Comparison of ENCODE assay signal across 18 cellular contexts in genomic region chr12:59823535-59823934, GRCh38.
DNase-seq lines count a peak whose midpoint lies in the region; ATAC-seq, FAIRE-seq and TF ChIP-seq lines count a peak whose summit lies in the region.
"Had no signal": no experiment of that assay in that cellular context is flagged by ENCODE, and none has a peak within 500 bp of the region (broad histone marks: within the 10 kb centered on the region; RNA-seq: fewer than 3 reads in every experiment).

No MANE protein-coding gene starts in this region.

- no peak overlapping the region for H2BK20ac ChIP-seq in IMR-90 (ENCODE audit: low read depth, low read length)

- CTCF ChIA-PET in mammary epithelial cell (lab: Charles Lee; ENCODE audit: low non-redundant PET) (no interaction called here), IMR-90 (lab: Yijun Ruan, JAX) (no interaction called here)

- BruUV-seq in mammary epithelial cell (replicated peaks; lab: Mats Ljungman, UMichigan) (no TSS peak), IMR-90 (replicated peaks; lab: Mats Ljungman, UMichigan) (no TSS peak)

- TF ChIP-seq POLR2A in breast epithelium (IDR thresholded peaks at IDR 0.05): no peak
- TF ChIP-seq POLR2A in IMR-90 (IDR thresholded peaks at IDR 0.05; ENCODE audit: low read depth, low read length): no peak

- ATAC-seq in IMR-90 (ENCODE audit: low read depth): peak; percentile 59
- ATAC-seq: K562 had no signal

- no peaks in the 10 kb centered on the region for H4K20me1 ChIP-seq in mammary epithelial cell (ENCODE audit: insufficient read depth, low read length)
- no peaks in the 10 kb centered on the region for H4K20me1 ChIP-seq in IMR-90 (ENCODE audit: insufficient read depth, low read length)

- intact Hi-C loops in mammary epithelial cell (cut with micrococcal nuclease) (no loop called here), breast epithelium (cut with DNase I; ENCODE audit: low total_unique reads) (no loop called here), IMR-90 (cut with micrococcal nuclease) (no loop called here)

- TF ChIP-seq RAD21 in IMR-90 (IDR thresholded peaks at IDR 0.05; ENCODE audit: low read length): no peak

- POLR2A ChIA-PET in IMR-90 (lab: Charles Lee; ENCODE audit: unreplicated experiment): no interaction called here

- H3K79me2 ChIP-seq in mammary epithelial cell (ENCODE audit: insufficient read depth, low read length): no peaks in the 10 kb centered on the region

- no peak overlapping the region for H4K8ac ChIP-seq in IMR-90 (ENCODE audit: low read depth in 2 of 2, low read length in 2 of 2)

- H3K27me3 ChIP-seq in mammary epithelial cell (ENCODE audit: insufficient read depth, low read length): no peaks in the 10 kb centered on the region
- no peaks in the 10 kb centered on the region for H3K27me3 ChIP-seq in breast epithelium
- H3K27me3 ChIP-seq in IMR-90 (ENCODE audit: control insufficient read depth, insufficient read depth, low read length): no peaks in the 10 kb centered on the region
- H3K27me3 ChIP-seq in bronchial epithelial cell (ENCODE audit: control insufficient read depth, insufficient read depth, low read length): no peaks in the 10 kb centered on the region

- H3K4me2 ChIP-seq in mammary epithelial cell (ENCODE audit: insufficient read depth, low read depth, low read length): no peak overlapping the region
- no peak overlapping the region for H3K4me2 ChIP-seq in IMR-90 (ENCODE audit: low read depth, low read length)

- H3K9ac ChIP-seq in mammary epithelial cell (ENCODE audit: insufficient read depth, low read length) (no peak overlapping the region), IMR-90 (ENCODE audit: low read depth, low read length) (no peak overlapping the region)

- H2BK5ac ChIP-seq in IMR-90 (ENCODE audit: low read depth, low read length, poor library complexity, severe bottlenecking): no peak overlapping the region

- DNase-seq in mammary epithelial cell (peak; percentile 15), breast epithelium (ENCODE audit: low spot score in 2 of 2) (no peak), IMR-90 (peak; percentile 40), bronchial epithelial cell (ENCODE audit: low read depth) (peak; percentile 19), superior temporal gyrus (ENCODE audit: extremely low spot score) (peak; percentile 68), NCI-H1417 (lab: John Stamatoyannopoulos, UW) (no peak), midbrain (lab: John Stamatoyannopoulos, UW) (no peak)
- DNase-seq in stimulated activated CD4-positive, alpha-beta T cell treated with anti-CD3 and anti-CD28 coated beads, Interleukin-2, amount 100 ng/mL, for 48 hours: no peak
- DNase-seq: 8988T; NCI-H146; NCI-H2081; NCI-H2227 treated with DMSO at 0.1 percent for 48 hours; NCI-H526 treated with DMSO at 0.1 percent for 48 hours; NK-92 treated with Interleukin-12 subunit alpha and Interleukin-12 subunit beta, amount 100 ng/mL, for 24 hours; OCI-M1 had no signal

- H3K36me3 ChIP-seq in mammary epithelial cell (ENCODE audit: insufficient read depth, low read length) (no peaks in the 10 kb centered on the region), breast epithelium (no peaks in the 10 kb centered on the region), IMR-90 (ENCODE audit: control insufficient read depth, insufficient read depth, low read length) (no peaks in the 10 kb centered on the region), bronchial epithelial cell (ENCODE audit: control insufficient read depth, insufficient read depth, low read length) (no peaks in the 10 kb centered on the region)

- no peak for FAIRE-seq in bronchial epithelial cell (lab: Jason Lieb, UNC)
- FAIRE-seq: K562 had no signal

- H3K4me1 ChIP-seq in mammary epithelial cell (ENCODE audit: insufficient read depth, low read length) (no peaks in the 10 kb centered on the region), breast epithelium (no peaks in the 10 kb centered on the region), IMR-90 (ENCODE audit: control insufficient read depth, insufficient read depth, low read length) (peaks cover 3% of the 10 kb centered on the region; the same call in 1 of the 2 replicates)

- no peak overlapping the region for H2BK120ac ChIP-seq in IMR-90 (ENCODE audit: low read depth, low read length)

- no peak overlapping the region for H2BK15ac ChIP-seq in IMR-90 (ENCODE audit: low read depth, low read length)

- no peak overlapping the region for H2AFZ ChIP-seq in mammary epithelial cell (ENCODE audit: low read depth, low read length)
- no peak overlapping the region for H2AFZ ChIP-seq in IMR-90 (replicated peaks; ENCODE audit: low read length, poor library complexity)

- H2AK5ac ChIP-seq in IMR-90 (ENCODE audit: low read depth, low read length): no peak overlapping the region

- TF ChIP-seq CTCF in mammary epithelial cell (conservative IDR thresholded peaks at IDR 0.05 in 1 of 2, IDR thresholded peaks at IDR 0.05 in 1 of 2; ENCODE audit: extremely low read depth in 1 of 2, insufficient read depth in 1 of 2, low read depth in 1 of 2, low read length in 2 of 2) (no peak), breast epithelium (IDR thresholded peaks at IDR 0.05) (no peak), IMR-90 (conservative IDR thresholded peaks at IDR 0.05; ENCODE audit: low read depth, low read length) (no peak), bronchial epithelial cell (IDR thresholded peaks at IDR 0.05; ENCODE audit: insufficient read depth, low read length, severe bottlenecking) (no peak)

- H3K27ac ChIP-seq in mammary epithelial cell (ENCODE audit: insufficient read depth, low read depth, low read length) (no peak overlapping the region), breast epithelium (no peak overlapping the region), IMR-90 (ENCODE audit: insufficient read depth, low read length) (no peak overlapping the region)
- H3K27ac ChIP-seq: C4-2B, RWPE1 had no signal

- H3K56ac ChIP-seq in IMR-90 (ENCODE audit: extremely low read depth, insufficient read depth, low read length): no peak overlapping the region

- no peak overlapping the region for H2AK9ac ChIP-seq in IMR-90 (replicated peaks; ENCODE audit: low read depth, low read length, poor library complexity)

- H3K14ac ChIP-seq in IMR-90 (replicated peaks; ENCODE audit: low read depth, low read length): no peak overlapping the region

- H3K9me1 ChIP-seq in IMR-90 (ENCODE audit: insufficient read depth, low read length): no peaks in the 10 kb centered on the region

- no peak overlapping the region for H3K18ac ChIP-seq in IMR-90 (ENCODE audit: low read depth, low read length)

- H4K5ac ChIP-seq in IMR-90 (ENCODE audit: low read depth, low read length): no peak overlapping the region

- H4K91ac ChIP-seq in IMR-90 (ENCODE audit: insufficient read depth, low read depth, low read length): no peak overlapping the region

- H3K79me1 ChIP-seq in IMR-90 (ENCODE audit: low read depth in 1 of 2, low read length in 2 of 2): no peaks in the 10 kb centered on the region

- H3K9me3 ChIP-seq in mammary epithelial cell (replicated peaks; ENCODE audit: insufficient read depth, low read length) (no peaks in the 10 kb centered on the region), breast epithelium (no peaks in the 10 kb centered on the region), IMR-90 (ENCODE audit: control insufficient read depth, insufficient read depth, low read length) (no peaks in the 10 kb centered on the region)

- H3K4me3 ChIP-seq in mammary epithelial cell (replicated peaks in 1 of 3; ENCODE audit: insufficient read depth in 1 of 3, low read depth in 2 of 3, low read length in 3 of 3) (no peak overlapping the region), breast epithelium (no peak overlapping the region), IMR-90 (ENCODE audit: insufficient read depth, low read depth, low read length) (no peak overlapping the region), bronchial epithelial cell (ENCODE audit: low read depth, low read length) (no peak overlapping the region)
- H3K4me3 ChIP-seq: K562 had no signal

- in situ Hi-C loops in mammary epithelial cell (cut with MboI; ENCODE audit: low sequenced_read_pairs in 2 of 2) (loop anchor here in 1 of 2 donors (25.0 kb wide), 1 partner anchor 411 kb away; no protein-coding TSS in a partner anchor), IMR-90 (cut with MboI; ENCODE audit: low sequenced_read_pairs) (loop anchor here (25.0 kb wide), 1 partner anchor 411 kb away; no protein-coding TSS in a partner anchor)

- H3K4ac ChIP-seq in IMR-90 (ENCODE audit: low read depth, low read length): no peak overlapping the region

- H3K23ac ChIP-seq in IMR-90 (ENCODE audit: low read depth, low read length): no peak overlapping the region

- dilution Hi-C loops in mammary epithelial cell (cut with HindIII; ENCODE audit: low sequenced_read_pairs): no loop called here
- dilution Hi-C loops in IMR-90 (cut with HindIII; ENCODE audit: low sequenced_read_pairs, unreplicated experiment): no loop called here

TF ChIP-seq in IMR-90, 13 proteins besides CTCF, POLR2A, EP300 and RAD21:
- TF ChIP-seq SMC3 (IDR thresholded peaks at IDR 0.05; ENCODE audit: low read depth, low read length): no peak
- no peak for TF ChIP-seq MAZ (IDR thresholded peaks at IDR 0.05; ENCODE audit: borderline replicate concordance, low read depth, low read length)
- TF ChIP-seq FOS (IDR thresholded peaks at IDR 0.05; ENCODE audit: low read depth, low read length): no peak
- TF ChIP-seq CHD1 (IDR thresholded peaks at IDR 0.05; ENCODE audit: low read depth, low read length): no peak

Comparison
In these comparisons a context has a peak if more than half of its experiments do, and no peak if none do; other contexts are left out.
1. DNase-seq: peak in mammary epithelial cell (single experiment), IMR-90 (single experiment), bronchial epithelial cell (single experiment) and superior temporal gyrus (single experiment); none in breast epithelium (0 of 2), NCI-H1417 (0 of 3), midbrain (single experiment) and stimulated activated CD4-positive, alpha-beta T cell treated with anti-CD3 and anti-CD28 coated beads, Interleukin-2, amount 100 ng/mL, for 48 hours (0 of 2).